Comparison of ENCODE assay signal across 8 cellular contexts in the genomic region with DNA sequence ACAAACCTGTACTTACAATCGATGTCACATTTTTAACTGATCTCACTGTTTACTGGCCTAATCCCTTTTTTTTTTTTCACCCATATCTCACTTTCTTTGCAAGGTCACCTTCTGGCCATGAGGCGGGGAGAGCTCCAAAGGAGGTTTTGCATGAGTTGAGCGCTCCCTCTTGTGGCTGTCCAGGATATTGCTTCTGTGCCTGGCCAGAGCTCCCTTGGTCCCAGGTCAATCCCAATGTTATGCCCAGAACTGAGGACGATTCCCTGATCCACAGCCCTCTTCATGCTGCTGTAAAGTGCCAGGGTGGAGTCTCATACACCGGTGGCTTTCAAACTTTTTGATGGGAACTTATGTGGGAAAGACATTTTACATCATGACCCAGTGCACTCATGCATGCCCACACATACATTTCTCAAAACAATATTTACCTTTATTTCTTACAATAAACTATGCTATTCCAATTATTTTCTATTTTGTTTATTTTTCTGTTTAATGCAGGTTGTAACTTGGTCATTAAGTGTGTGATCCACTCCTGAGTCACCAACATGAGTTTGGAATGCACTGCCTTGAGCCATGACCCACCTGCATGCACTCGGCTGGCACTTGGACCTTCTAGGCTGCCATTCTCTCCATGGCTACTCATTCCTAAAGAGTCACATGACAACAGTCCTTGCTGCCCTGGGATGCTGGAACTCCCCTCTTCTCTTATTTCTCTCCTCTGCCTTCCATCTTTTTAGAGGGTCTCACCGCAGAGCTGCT. TPM values are rescaled to one million over a fixed set of nuclear protein-coding genes. Genes with fewer than 3 reads are reported as not detected.
DNase-seq lines count a peak whose midpoint lies in the region; ATAC-seq and TF ChIP-seq lines count a peak whose summit lies in the region.

No MANE protein-coding gene starts in this region.

- H3K9me3 Mint-ChIP-seq in activated B cell treated with CpG ODN at 0.5 μM for 24 hours = peaks cover 2% of the 10 kb centered on the region
- no peaks in the 10 kb centered on the region for H3K9me3 Mint-ChIP-seq in central memory CD8-positive, alpha-beta T cell

- no peak overlapping the region for H3K27ac Mint-ChIP-seq in activated B cell treated with CpG ODN at 0.5 μM for 24 hours
- H3K27ac Mint-ChIP-seq in central memory CD8-positive, alpha-beta T cell (ENCODE audit: low read depth) = no peak overlapping the region

- H3K4me1 Mint-ChIP-seq in activated B cell treated with CpG ODN at 0.5 μM for 24 hours = no peaks in the 10 kb centered on the region
- H3K4me1 Mint-ChIP-seq in central memory CD8-positive, alpha-beta T cell = peaks cover 5% of the 10 kb centered on the region

- H3K36me3 Mint-ChIP-seq in activated B cell treated with CpG ODN at 0.5 μM for 24 hours (ENCODE audit: low read depth) = no peaks in the 10 kb centered on the region
- H3K36me3 Mint-ChIP-seq in central memory CD8-positive, alpha-beta T cell (ENCODE audit: insufficient read depth) = no peaks in the 10 kb centered on the region

- no peak overlapping the region for H3K4me3 Mint-ChIP-seq in activated B cell treated with CpG ODN at 0.5 μM for 24 hours
- H3K4me3 Mint-ChIP-seq in central memory CD8-positive, alpha-beta T cell = no peak overlapping the region

- TF ChIP-seq CTCF in activated B cell treated with CpG ODN at 0.5 μM for 24 hours (IDR thresholded peaks at IDR 0.05) = peak; percentile 55

- peaks cover 37% of the 10 kb centered on the region for H3K27me3 Mint-ChIP-seq in activated B cell treated with CpG ODN at 0.5 μM for 24 hours
- peaks cover 78% of the 10 kb centered on the region for H3K27me3 Mint-ChIP-seq in central memory CD8-positive, alpha-beta T cell

- DNase-seq in ELR (ENCODE audit: low read depth) = peak; percentile 80
- peak; percentile 64 for DNase-seq in NCI-H2227 (lab: John Stamatoyannopoulos, UW; ENCODE audit: unreplicated experiment)
- peak; percentile 50 for DNase-seq in activated B cell treated with CpG ODN at 0.5 μM for 24 hours
- DNase-seq in central memory CD8-positive, alpha-beta T cell (ENCODE audit: low spot score in 2 of 2) = peak; percentile 45 to 51
- peak; percentile 49 to 78 for DNase-seq in left colon
- DNase-seq in stimulated activated CD4-positive, alpha-beta T cell treated with anti-CD3 and anti-CD28 coated beads, Interleukin-4, amount 100 ng/mL, for 1 hour = peak; percentile 66

- intact Hi-C loops in activated B cell treated with CpG ODN at 0.5 μM for 24 hours (cut with micrococcal nuclease) (loop anchor here (1.0 kb wide), 5 partner anchors 34 to 1468 kb away; no protein-coding TSS in a partner anchor), left colon (cut with DNase I, micrococcal nuclease) (loop anchor here (2.0 to 10.0 kb wide), 3 partner anchors 358 to 455 kb away; no protein-coding TSS in a partner anchor)

- CTCF ChIA-PET in activated B cell treated with CpG ODN at 0.5 μM for 24 hours (lab: Charles Lee) = interaction anchor here (0.6 to 10.9 kb wide), 35 partner anchors 8 to 1736 kb away, joined by 3 to 336 read pairs (median 5); a partner anchor contains a TSS

- POLR2A ChIA-PET in activated B cell treated with CpG ODN at 0.5 μM for 24 hours (lab: Charles Lee) = interaction anchor here (1.0 to 1.3 kb wide), 2 partner anchors 59 to 360 kb away, joined by 3 read pairs; no protein-coding TSS in a partner anchor

- ATAC-seq in HG02943 (IDR thresholded peaks at IDR 0.05; ENCODE audit: low read depth, unreplicated experiment) (peak; percentile 77), activated B cell treated with CpG ODN at 0.5 μM for 24 hours (ENCODE audit: low read depth) (peak; percentile 70), left colon (peak; percentile 95), HG02840 (IDR thresholded peaks at IDR 0.05; ENCODE audit: low FRiP score, unreplicated experiment) (no peak)
- peak; percentile 43 for ATAC-seq in central memory CD8-positive, alpha-beta T cell (replicated peaks; ENCODE audit: extremely low read depth, poor library complexity, severe bottlenecking)

RNA-seq across cellular contexts. Expression of a gene that starts 9.6 kb away (rescaled TPM):
- total RNA-seq in activated B cell treated with CpG ODN at 0.5 μM for 24 hours = not detected in 2 replicates
- total RNA-seq in left colon = 10 to 100 TPM; 27.8 to 29.4 TPM

RNA-seq across cellular contexts. Expression of a gene that starts 22.5 kb away (rescaled TPM):
- total RNA-seq in activated B cell treated with CpG ODN at 0.5 μM for 24 hours = not detected in 2 replicates
- total RNA-seq in left colon = not detected

Comparison
In these comparisons a context has a peak if more than half of its experiments do, and no peak if none do; other contexts are left out.
1. RNA of a gene that starts 9.6 kb away (total RNA-seq): 27.8 to 29.4 TPM in left colon; not detected in activated B cell treated with CpG ODN at 0.5 μM for 24 hours; every median in the first group is over 10 times any median in the second.
2. Peak in every context shown above with its lines, with median percentiles within 50 percentile points of each other: DNase-seq.